In genomic region chr12:12890815-12891645, GRCh38 we compare ENCODE assay signal across 8 cellular contexts. TPM values are rescaled to one million over a fixed set of nuclear protein-coding genes. Genes with fewer than 3 reads are reported as not detected.
DNase-seq lines count a peak whose midpoint lies in the region; ATAC-seq lines count a peak whose summit lies in the region.

A gene with protein sequence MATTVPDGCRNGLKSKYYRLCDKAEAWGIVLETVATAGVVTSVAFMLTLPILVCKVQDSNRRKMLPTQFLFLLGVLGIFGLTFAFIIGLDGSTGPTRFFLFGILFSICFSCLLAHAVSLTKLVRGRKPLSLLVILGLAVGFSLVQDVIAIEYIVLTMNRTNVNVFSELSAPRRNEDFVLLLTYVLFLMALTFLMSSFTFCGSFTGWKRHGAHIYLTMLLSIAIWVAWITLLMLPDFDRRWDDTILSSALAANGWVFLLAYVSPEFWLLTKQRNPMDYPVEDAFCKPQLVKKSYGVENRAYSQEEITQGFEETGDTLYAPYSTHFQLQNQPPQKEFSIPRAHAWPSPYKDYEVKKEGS (plus strand): TSS chr12:12891562. CDS start chr12:12908250, 16,688 bp downstream.

- H3K36me3 ChIP-seq in HUES48 (ENCODE audit: control insufficient read depth, insufficient read depth, low read length) (no peaks in the 10 kb centered on the region), skeletal muscle tissue (ENCODE audit: control insufficient read depth in 3 of 3, insufficient read depth in 3 of 3, low read length in 3 of 3) (no peaks in the 10 kb centered on the region)

- peaks cover 48% of the 10 kb centered on the region for H3K27me3 Mint-ChIP-seq in T-helper 2 cell treated with Interferon-gamma antibody and Interleukin-4, amounts not matched to agents 5 μg/mL and 100 μg/mL, for 36 hours (ENCODE audit: low read depth)
- peaks cover 4 to 26% (median 7%) of the 10 kb centered on the region in 3 donors for H3K27me3 Mint-ChIP-seq in immature natural killer cell (ENCODE audit: low read depth in 3 of 3)

- H3K4me1 Mint-ChIP-seq in T-helper 2 cell treated with Interferon-gamma antibody and Interleukin-4, amounts not matched to agents 5 μg/mL and 100 μg/mL, for 36 hours (ENCODE audit: low read depth) = peaks cover 5% of the 10 kb centered on the region
- H3K4me1 Mint-ChIP-seq in immature natural killer cell = peaks cover 0 to 4% of the 10 kb centered on the region in 2 donors

- peak within 1 kb of the TSS; percentile 78 for H3K4me3 Mint-ChIP-seq in T-helper 2 cell treated with Interferon-gamma antibody and Interleukin-4, amounts not matched to agents 5 μg/mL and 100 μg/mL, for 36 hours
- peak within 1 kb of the TSS; percentile 25 to 65 (median 52) for H3K4me3 Mint-ChIP-seq in immature natural killer cell

- no peak within 1 kb of the TSS for H3K27ac Mint-ChIP-seq in T-helper 2 cell treated with Interferon-gamma antibody and Interleukin-4, amounts not matched to agents 5 μg/mL and 100 μg/mL, for 36 hours
- H3K27ac Mint-ChIP-seq in immature natural killer cell = no peak within 1 kb of the TSS

- H3K27ac ChIP-seq in HUES48 (ENCODE audit: low read depth, low read length) (no peak within 1 kb of the TSS), skeletal muscle tissue (ENCODE audit: low read depth, low read length) (peak within 1 kb of the TSS; percentile 62)

- H3K27me3 ChIP-seq in HUES48 (ENCODE audit: control insufficient read depth, insufficient read depth, low read length) (peaks cover 50% of the 10 kb centered on the region), skeletal muscle tissue (ENCODE audit: control insufficient read depth in 3 of 3, insufficient read depth in 3 of 3, low read length in 3 of 3) (peaks cover 19 to 35% (median 32%) of the 10 kb centered on the region in 3 donors)

- ATAC-seq in HG02938 (IDR thresholded peaks at IDR 0.05; ENCODE audit: unreplicated experiment) = no peak

- DNase-seq in ELF-1 (ENCODE audit: low read depth, low spot score) (peak; percentile 94), cerebellar cortex (ENCODE audit: low spot score) (peak; percentile 75), immature natural killer cell (no peak), pons (ENCODE audit: low spot score) (no peak)
- peak; percentile 30 for DNase-seq in T-helper 2 cell treated with Interferon-gamma antibody and Interleukin-4, amounts not matched to agents 5 μg/mL and 100 μg/mL, for 36 hours (ENCODE audit: low spot score)

- H3K9me3 ChIP-seq in HUES48 (ENCODE audit: control insufficient read depth, insufficient read depth, low read length) (no peaks in the 10 kb centered on the region), skeletal muscle tissue (ENCODE audit: control insufficient read depth in 3 of 3, low read length in 3 of 3) (no peaks in the 10 kb centered on the region)

- H3K9me3 Mint-ChIP-seq in T-helper 2 cell treated with Interferon-gamma antibody and Interleukin-4, amounts not matched to agents 5 μg/mL and 100 μg/mL, for 36 hours = no peaks in the 10 kb centered on the region
- peaks cover 0 to 2% (median 0%) of the 10 kb centered on the region in 6 donors for H3K9me3 Mint-ChIP-seq in immature natural killer cell

- peak within 1 kb of the TSS; percentile 88 for H3K4me3 ChIP-seq in HUES48 (ENCODE audit: low read depth, low read length)
- H3K4me3 ChIP-seq in skeletal muscle tissue (ENCODE audit: low read length in 3 of 3) = peak within 1 kb of the TSS; percentile 69 to 76 (median 75)

- peaks cover 12% of the 10 kb centered on the region for H3K4me1 ChIP-seq in HUES48 (ENCODE audit: control insufficient read depth, insufficient read depth, low read length)
- peaks cover 11 to 17% (median 12%) of the 10 kb centered on the region in 3 donors for H3K4me1 ChIP-seq in skeletal muscle tissue (ENCODE audit: control insufficient read depth in 3 of 3, insufficient read depth in 3 of 3, low read length in 3 of 3)

- no peak within 1 kb of the TSS for H3K9ac ChIP-seq in HUES48 (ENCODE audit: low read depth, low read length)
- H3K9ac ChIP-seq in skeletal muscle tissue (ENCODE audit: low read depth in 1 of 3, low read length in 3 of 3) = peak within 1 kb of the TSS; percentile 62 to 75 (median 73)

- no peaks in the 10 kb centered on the region for H3K36me3 Mint-ChIP-seq in T-helper 2 cell treated with Interferon-gamma antibody and Interleukin-4, amounts not matched to agents 5 μg/mL and 100 μg/mL, for 36 hours (ENCODE audit: low read depth)
- no peaks in the 10 kb centered on the region for H3K36me3 Mint-ChIP-seq in immature natural killer cell

RNA-seq across cellular contexts. Expression of the gene that starts here (rescaled TPM):
- not detected for polyA plus RNA-seq in immature natural killer cell
- 1.0 TPM for total RNA-seq in skeletal muscle tissue

Comparison
In these comparisons a context has a peak if more than half of its experiments do, and no peak if none do; other contexts are left out.
1. DNase-seq: peak in ELF-1 (single experiment), T-helper 2 cell treated with Interferon-gamma antibody and Interleukin-4, amounts not matched to agents 5 μg/mL and 100 μg/mL, for 36 hours (single experiment) and cerebellar cortex (single experiment); none in immature natural killer cell (0 of 3) and pons (single experiment).